ENCODE assay signal across 24 cellular contexts in genomic region chr20:34096699-34097420, GRCh38. TPM values are rescaled to one million over a fixed set of nuclear protein-coding genes. Genes with fewer than 3 reads are reported as not detected.
A peak's percentile ranks its signal among the peaks of the same experiment; 100 is the strongest.
DNase-seq lines count a peak whose midpoint lies in the region; ATAC-seq and TF ChIP-seq lines count a peak whose summit lies in the region.
"Had no signal": no experiment of that assay in that cellular context is flagged by ENCODE, and none has a peak within 500 bp of the region (broad histone marks: within the 10 kb centered on the region; RNA-seq: fewer than 3 reads in every experiment).

No MANE protein-coding gene starts in this region.

- ATAC-seq in activated naive CD8-positive, alpha-beta T cell treated with anti-CD3 and anti-CD28 coated beads, Interleukin-2, amount 50 U/mL, for 24 hours, result no peak
- no peak for ATAC-seq in stimulated activated effector memory CD8-positive, alpha-beta T cell treated with anti-CD3 and anti-CD28 coated beads, Interleukin-12 subunit alpha, Interleukin-12 subunit beta, amount 100 ng/mL, for 72 hours
- ATAC-seq: activated CD8-positive, alpha-beta memory T cell treated with anti-CD3 and anti-CD28 coated beads, Interleukin-2, amount 10 ng/mL, durations not matched to agents 7 days and 5 days; stimulated activated memory B cell treated with anti-CD40 and anti-IgM and Interleukin-4, amounts not matched to agents 10 μg/mL and 1 μg/mL and 100 μg/mL, for 72 hours had no signal

- no peaks in the 10 kb centered on the region for H3K9me3 Mint-ChIP-seq in activated naive CD8-positive, alpha-beta T cell (ENCODE audit: low read depth)
- H3K9me3 Mint-ChIP-seq in activated naive CD8-positive, alpha-beta T cell treated with anti-CD3 and anti-CD28 coated beads, Interleukin-2, amount 50 U/mL, for 24 hours, result no peaks in the 10 kb centered on the region
- H3K9me3 Mint-ChIP-seq in stimulated activated effector memory CD8-positive, alpha-beta T cell treated with anti-CD3 and anti-CD28 coated beads, Interleukin-12 subunit alpha, Interleukin-12 subunit beta, amount 100 ng/mL, for 72 hours, result no peaks in the 10 kb centered on the region
- H3K9me3 Mint-ChIP-seq: CD14-positive monocyte; memory B cell; stimulated activated memory B cell treated with anti-CD40 and anti-IgM and Interleukin-4, amounts not matched to agents 10 μg/mL and 1 μg/mL and 100 μg/mL, for 72 hours had no signal

- H3K4me3 ChIP-seq in choroid plexus epithelial cell (ENCODE audit: low read depth, low read length), result no peak overlapping the region
- H3K4me3 ChIP-seq: PC-9, SJSA1, smooth muscle cell had no signal

- no peaks in the 10 kb centered on the region for H3K27me3 Mint-ChIP-seq in activated naive CD8-positive, alpha-beta T cell
- H3K27me3 Mint-ChIP-seq in activated naive CD8-positive, alpha-beta T cell treated with anti-CD3 and anti-CD28 coated beads, Interleukin-2, amount 50 U/mL, for 24 hours, result no peaks in the 10 kb centered on the region
- H3K27me3 Mint-ChIP-seq: activated CD8-positive, alpha-beta memory T cell treated with anti-CD3 and anti-CD28 coated beads, Interleukin-2, amount 10 ng/mL, durations not matched to agents 7 days and 5 days; memory B cell; stimulated activated memory B cell treated with anti-CD40 and anti-IgM and Interleukin-4, amounts not matched to agents 10 μg/mL and 1 μg/mL and 100 μg/mL, for 72 hours had no signal

- H3K4me1 Mint-ChIP-seq in activated naive CD8-positive, alpha-beta T cell (ENCODE audit: low read depth), result peaks cover 13% of the 10 kb centered on the region
- peaks cover 4% of the 10 kb centered on the region for H3K4me1 Mint-ChIP-seq in activated naive CD8-positive, alpha-beta T cell treated with anti-CD3 and anti-CD28 coated beads, Interleukin-2, amount 50 U/mL, for 24 hours
- peaks cover 14% of the 10 kb centered on the region for H3K4me1 Mint-ChIP-seq in stimulated activated effector memory CD8-positive, alpha-beta T cell treated with anti-CD3 and anti-CD28 coated beads, Interleukin-12 subunit alpha, Interleukin-12 subunit beta, amount 100 ng/mL, for 72 hours
- H3K4me1 Mint-ChIP-seq: CD14-positive monocyte; stimulated activated memory B cell treated with anti-CD40 and anti-IgM and Interleukin-4, amounts not matched to agents 10 μg/mL and 1 μg/mL and 100 μg/mL, for 72 hours had no signal

- no peak for TF ChIP-seq CTCF in choroid plexus epithelial cell (conservative IDR thresholded peaks at IDR 0.05; ENCODE audit: low read depth, low read length)

- peak overlapping the region; percentile 58 for H3K27ac Mint-ChIP-seq in activated naive CD8-positive, alpha-beta T cell
- no peak overlapping the region for H3K27ac Mint-ChIP-seq in activated naive CD8-positive, alpha-beta T cell treated with anti-CD3 and anti-CD28 coated beads, Interleukin-2, amount 50 U/mL, for 24 hours
- H3K27ac Mint-ChIP-seq in stimulated activated effector memory CD8-positive, alpha-beta T cell treated with anti-CD3 and anti-CD28 coated beads, Interleukin-12 subunit alpha, Interleukin-12 subunit beta, amount 100 ng/mL, for 72 hours, result peak overlapping the region; percentile 48
- H3K27ac Mint-ChIP-seq: activated CD8-positive, alpha-beta memory T cell treated with anti-CD3 and anti-CD28 coated beads, Interleukin-2, amount 10 ng/mL, durations not matched to agents 7 days and 5 days; memory B cell; stimulated activated memory B cell treated with anti-CD40 and anti-IgM and Interleukin-4, amounts not matched to agents 10 μg/mL and 1 μg/mL and 100 μg/mL, for 72 hours had no signal

- DNase-seq in activated naive CD8-positive, alpha-beta T cell treated with anti-CD3 and anti-CD28 coated beads, Interleukin-2, amount 50 U/mL, for 24 hours, result no peak
- peak; percentile 19 for DNase-seq in choroid plexus epithelial cell (ENCODE audit: low read depth)
- DNase-seq in stimulated activated effector memory CD8-positive, alpha-beta T cell treated with anti-CD3 and anti-CD28 coated beads, Interleukin-12 subunit alpha, Interleukin-12 subunit beta, amount 100 ng/mL, for 72 hours (ENCODE audit: low spot score in 2 of 2), result no peak
- no peak for DNase-seq in NCI-H187 (lab: John Stamatoyannopoulos, UW)
- DNase-seq in stimulated activated CD4-positive, alpha-beta T cell treated with anti-CD3 and anti-CD28 coated beads, Interleukin-4, amount 100 ng/mL, for 24 hours, result no peak
- DNase-seq: activated CD4-positive, CD25-positive, alpha-beta regulatory T cell treated with anti-CD3 and anti-CD28 coated beads, Interleukin-2, amount 50 U/mL, for 72 hours; activated CD8-positive, alpha-beta memory T cell treated with anti-CD3 and anti-CD28 coated beads, Interleukin-2, amount 10 ng/mL, durations not matched to agents 7 days and 5 days; DMS 273 treated with DMSO at 0.1 percent for 48 hours; effector CD8-positive, alpha-beta T cell; foreskin fibroblast; MV-4-11; NCI-H146; NCI-H510A; occipital lobe; PC-9; retina; T-helper 1 cell had no signal

- peaks cover 2% of the 10 kb centered on the region for H3K36me3 Mint-ChIP-seq in activated naive CD8-positive, alpha-beta T cell
- peaks cover 78% of the 10 kb centered on the region for H3K36me3 Mint-ChIP-seq in activated naive CD8-positive, alpha-beta T cell treated with anti-CD3 and anti-CD28 coated beads, Interleukin-2, amount 50 U/mL, for 24 hours (ENCODE audit: low read depth)
- peaks cover 100% of the 10 kb centered on the region for H3K36me3 Mint-ChIP-seq in stimulated activated effector memory CD8-positive, alpha-beta T cell treated with anti-CD3 and anti-CD28 coated beads, Interleukin-12 subunit alpha, Interleukin-12 subunit beta, amount 100 ng/mL, for 72 hours

- no peak overlapping the region for H3K4me3 Mint-ChIP-seq in activated naive CD8-positive, alpha-beta T cell
- no peak overlapping the region for H3K4me3 Mint-ChIP-seq in activated naive CD8-positive, alpha-beta T cell treated with anti-CD3 and anti-CD28 coated beads, Interleukin-2, amount 50 U/mL, for 24 hours
- H3K4me3 Mint-ChIP-seq in stimulated activated effector memory CD8-positive, alpha-beta T cell treated with anti-CD3 and anti-CD28 coated beads, Interleukin-12 subunit alpha, Interleukin-12 subunit beta, amount 100 ng/mL, for 72 hours, result no peak overlapping the region
- H3K4me3 Mint-ChIP-seq: activated CD8-positive, alpha-beta memory T cell treated with anti-CD3 and anti-CD28 coated beads, Interleukin-2, amount 10 ng/mL, durations not matched to agents 7 days and 5 days; CD14-positive monocyte; memory B cell; stimulated activated memory B cell treated with anti-CD40 and anti-IgM and Interleukin-4, amounts not matched to agents 10 μg/mL and 1 μg/mL and 100 μg/mL, for 72 hours had no signal

TF ChIP-seq in PFSK-1, 5 proteins besides CTCF, POLR2A, EP300 and RAD21:
- no peak for TF ChIP-seq REST (IDR thresholded peaks at IDR 0.05; ENCODE audit: insufficient read depth in 1 of 2, low read depth in 2 of 2, low read length in 2 of 2)
- TF ChIP-seq POLR2AphosphoS5 (IDR thresholded peaks at IDR 0.05; ENCODE audit: low read depth, low read length), result 0 out of 2 replicates have a peak, but pooled peaks have one; percentile 4

RNA-seq across cellular contexts. Expression of gene EIF2S2, which starts 15.2 kb away (rescaled TPM):
- 230 TPM for polyA plus RNA-seq in PFSK-1 (2012; ENCODE audit: insufficient read length, low read depth)
